ENCODE assay signal across 1 cellular context in genomic region chr10:97333351-97333600, GRCh38.
TF ChIP-seq lines count a peak whose summit lies in the region.

No MANE protein-coding gene starts in this region.

TF ChIP-seq in GM12878, 131 proteins besides CTCF, POLR2A, EP300 and RAD21:
- TF ChIP-seq TARDBP (IDR thresholded peaks at IDR 0.05; ENCODE audit: borderline replicate concordance) (no peak), NKRF (conservative IDR thresholded peaks at IDR 0.05) (no peak), ZNF207 (IDR thresholded peaks at IDR 0.05; ENCODE audit: borderline replicate concordance) (no peak), CHD1 (IDR thresholded peaks at IDR 0.05; ENCODE audit: low read depth, low read length) (no peak), HSF1 (IDR thresholded peaks at IDR 0.05; ENCODE audit: low read depth, low read length) (no peak), BCLAF1 (IDR thresholded peaks at IDR 0.05) (no peak), RCOR1 (conservative IDR thresholded peaks at IDR 0.05; ENCODE audit: low read depth, low read length) (no peak), SMAD1 (IDR thresholded peaks at IDR 0.05; ENCODE audit: low read depth, partially characterized antibody) (no peak), BCL3 (IDR thresholded peaks at IDR 0.05; ENCODE audit: borderline replicate concordance, insufficient read depth, low read depth, low read length, poor library complexity, severe bottlenecking) (no peak), FOS (IDR thresholded peaks at IDR 0.05; ENCODE audit: borderline replicate concordance, extremely low read depth, insufficient read length) (no peak), HDAC2 (IDR thresholded peaks at IDR 0.05) (no peak), DPF2 (IDR thresholded peaks at IDR 0.05) (no peak)
